Comparison of ENCODE assay signal across 8 cellular contexts in the genomic region with DNA sequence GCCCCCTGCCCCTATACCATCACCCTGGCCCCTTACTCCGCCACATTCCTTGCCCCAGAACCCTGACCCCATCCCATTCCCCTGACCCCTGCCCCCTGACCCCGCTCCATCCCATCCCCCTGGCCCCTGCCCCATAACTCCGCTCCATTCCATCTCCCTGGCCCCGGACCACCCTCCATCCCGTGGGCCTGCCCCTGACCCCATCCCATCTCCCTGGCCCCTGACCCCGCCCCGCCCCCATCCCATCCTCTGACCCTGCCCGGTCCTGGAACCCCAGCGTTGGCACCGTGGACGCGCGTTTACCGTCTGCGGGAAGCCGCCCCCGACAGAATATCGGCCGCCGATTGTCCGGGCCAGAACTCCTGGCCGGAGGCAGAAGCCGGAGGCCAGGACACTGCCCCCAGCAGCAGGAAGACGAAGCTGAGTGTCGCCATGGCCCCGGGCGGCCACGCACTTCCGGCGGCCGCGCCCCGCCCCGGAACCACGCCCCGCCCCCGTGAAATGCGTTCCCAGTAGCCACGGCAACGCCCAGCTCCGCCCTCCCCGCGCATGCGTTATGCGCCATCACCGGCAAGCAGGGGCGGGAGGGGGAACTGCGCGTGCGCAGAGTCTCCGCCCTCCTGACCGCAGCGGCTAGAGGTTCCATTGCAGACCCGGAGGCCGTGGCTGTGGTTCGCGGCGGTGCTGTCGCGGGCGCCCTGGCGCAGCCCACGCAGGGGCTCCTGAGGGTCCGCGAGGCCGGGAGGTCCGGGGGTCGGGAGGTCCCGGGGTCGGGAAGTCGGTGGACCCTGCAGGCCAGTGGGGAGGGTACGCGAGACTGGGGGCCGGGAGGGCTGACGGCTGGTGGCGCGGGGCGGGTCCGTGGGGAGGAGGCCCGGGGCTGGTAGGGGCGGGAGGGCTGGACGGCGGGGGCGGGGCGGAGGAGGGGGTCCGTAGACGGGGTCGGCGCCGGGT. TPM values are rescaled to one million over a fixed set of nuclear protein-coding genes. Genes with fewer than 3 reads are reported as not detected.
DNase-seq lines count a peak whose midpoint lies in the region; ATAC-seq lines count a peak whose summit lies in the region.

A gene with protein sequence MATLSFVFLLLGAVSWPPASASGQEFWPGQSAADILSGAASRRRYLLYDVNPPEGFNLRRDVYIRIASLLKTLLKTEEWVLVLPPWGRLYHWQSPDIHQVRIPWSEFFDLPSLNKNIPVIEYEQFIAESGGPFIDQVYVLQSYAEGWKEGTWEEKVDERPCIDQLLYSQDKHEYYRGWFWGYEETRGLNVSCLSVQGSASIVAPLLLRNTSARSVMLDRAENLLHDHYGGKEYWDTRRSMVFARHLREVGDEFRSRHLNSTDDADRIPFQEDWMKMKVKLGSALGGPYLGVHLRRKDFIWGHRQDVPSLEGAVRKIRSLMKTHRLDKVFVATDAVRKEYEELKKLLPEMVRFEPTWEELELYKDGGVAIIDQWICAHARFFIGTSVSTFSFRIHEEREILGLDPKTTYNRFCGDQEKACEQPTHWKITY (minus strand): TSS at position 458 of the 954 bp plus-strand sequence. CDS start 24 bp downstream, at position 434.

- H3K9me3 Mint-ChIP-seq in activated CD4-positive, alpha-beta T cell treated with anti-CD3 and anti-CD28 coated beads, Interleukin-2, amount 10 ng/mL, durations not matched to agents 24 days and 14 days = no peaks in the 10 kb centered on the region

- H3K4me1 ChIP-seq in BLaER1 treated with 17β-estradiol and CSF1 and Interleukin-3, amounts not matched to agents 10 nM and 100 nM = peaks cover 22 to 38% (median 33%) of the 10 kb centered on the region in 10 experiments

- peaks cover 13% of the 10 kb centered on the region for H3K4me1 Mint-ChIP-seq in activated CD4-positive, alpha-beta T cell treated with anti-CD3 and anti-CD28 coated beads, Interleukin-2, amount 10 ng/mL, durations not matched to agents 24 days and 14 days

- peak within 1 kb of the TSS; percentile 60 to 79 (median 67) for H3K4me3 ChIP-seq in BLaER1 treated with 17β-estradiol and CSF1 and Interleukin-3, amounts not matched to agents 10 nM and 100 nM

- H3K36me3 ChIP-seq in BLaER1 treated with 17β-estradiol and CSF1 and Interleukin-3, amounts not matched to agents 10 nM and 100 nM = peaks cover 21 to 31% (median 29%) of the 10 kb centered on the region in 11 experiments

- no peaks in the 10 kb centered on the region for H3K9me3 ChIP-seq in BLaER1 treated with 17β-estradiol and CSF1 and Interleukin-3, amounts not matched to agents 10 nM and 100 nM (replicated peaks in 1 of 11)

- H3K27me3 ChIP-seq in BLaER1 treated with 17β-estradiol and CSF1 and Interleukin-3, amounts not matched to agents 10 nM and 100 nM = peaks cover 0 to 4% (median 0%) of the 10 kb centered on the region in 11 experiments; a peak in 4 of 22 replicates
- H3K27me3 ChIP-seq in layer of hippocampus (ENCODE audit: control insufficient read depth, insufficient read depth, low read length) = no peaks in the 10 kb centered on the region

- H3K27ac Mint-ChIP-seq in activated CD4-positive, alpha-beta T cell treated with anti-CD3 and anti-CD28 coated beads, Interleukin-2, amount 10 ng/mL, durations not matched to agents 24 days and 14 days = peak within 1 kb of the TSS; percentile 93

- H3K27me3 Mint-ChIP-seq in activated CD4-positive, alpha-beta T cell treated with anti-CD3 and anti-CD28 coated beads, Interleukin-2, amount 10 ng/mL, durations not matched to agents 24 days and 14 days = peaks cover 4% of the 10 kb centered on the region

- peaks cover 17% of the 10 kb centered on the region for H3K36me3 Mint-ChIP-seq in activated CD4-positive, alpha-beta T cell treated with anti-CD3 and anti-CD28 coated beads, Interleukin-2, amount 10 ng/mL, durations not matched to agents 24 days and 14 days (ENCODE audit: low read depth)

- H4K20me1 ChIP-seq in BLaER1 treated with 17β-estradiol and CSF1 and Interleukin-3, amounts not matched to agents 10 nM and 100 nM = peaks cover 0 to 36% (median 20%) of the 10 kb centered on the region in 11 experiments; a peak in 18 of 22 replicates

- peak within 1 kb of the TSS; percentile 83 to 100 (median 91) for H3K4me2 ChIP-seq in BLaER1 treated with 17β-estradiol and CSF1 and Interleukin-3, amounts not matched to agents 10 nM and 100 nM

- intact Hi-C loops in activated CD4-positive, alpha-beta T cell treated with anti-CD3 and anti-CD28 coated beads, Interleukin-2, amount 10 ng/mL, durations not matched to agents 24 days and 14 days (cut with micrococcal nuclease) = loop anchor here (5.0 to 10.0 kb wide), 2 partner anchors 203 to 355 kb away; a partner anchor contains a TSS

- peak within 1 kb of the TSS; percentile 65 to 86 (median 79) for H3K9ac ChIP-seq in BLaER1 treated with 17β-estradiol and CSF1 and Interleukin-3, amounts not matched to agents 10 nM and 100 nM

- peak; percentile 99 for DNase-seq in NCI-H69 (lab: John Stamatoyannopoulos, UW)
- DNase-seq in activated CD4-positive, alpha-beta T cell treated with anti-CD3 and anti-CD28 coated beads, Interleukin-2, amount 10 ng/mL, durations not matched to agents 24 days and 14 days = peak; percentile 100
- DNase-seq in stimulated activated CD4-positive, alpha-beta T cell treated with anti-CD3 and anti-CD28 coated beads, Interleukin-1b, Interleukin-23, amount 100 ng/mL, for 24 hours (ENCODE audit: low read depth in 4 of 4, low spot score in 1 of 4) = peak; percentile 97 to 99 (median 98)

- peak within 1 kb of the TSS in 9 of 11 experiments; percentile 38 to 68 (median 61); a peak in 13 of 22 replicates for H3K27ac ChIP-seq in BLaER1 treated with 17β-estradiol and CSF1 and Interleukin-3, amounts not matched to agents 10 nM and 100 nM
- peak within 1 kb of the TSS; percentile 69 for H3K27ac ChIP-seq in cingulate gyrus (ENCODE audit: low read depth, low read length)
- H3K27ac ChIP-seq in layer of hippocampus (ENCODE audit: low read depth, low read length) = peak within 1 kb of the TSS; percentile 60

- ATAC-seq in GM19372 (IDR thresholded peaks at IDR 0.05; ENCODE audit: low read depth, unreplicated experiment) = peak; percentile 92
- peak; percentile 74 for ATAC-seq in HG03520 (IDR thresholded peaks at IDR 0.05; ENCODE audit: unreplicated experiment)

- peak within 1 kb of the TSS; percentile 86 for H3K4me3 Mint-ChIP-seq in activated CD4-positive, alpha-beta T cell treated with anti-CD3 and anti-CD28 coated beads, Interleukin-2, amount 10 ng/mL, durations not matched to agents 24 days and 14 days

RNA-seq across cellular contexts. Expression of the gene that starts here (rescaled TPM):
- 15.5 and 17.9 TPM in 2 replicates for total RNA-seq in activated CD4-positive, alpha-beta T cell treated with anti-CD3 and anti-CD28 coated beads, Interleukin-2, amount 10 ng/mL, durations not matched to agents 24 days and 14 days

Comparison
In these comparisons a context has a peak if more than half of its experiments do, and no peak if none do; other contexts are left out.
1. Peak in every context shown above with its lines: DNase-seq, ATAC-seq, H3K4me3 ChIP-seq and H3K27ac ChIP-seq.